11 cellular contexts compared by ENCODE assay signal in the genomic region with DNA sequence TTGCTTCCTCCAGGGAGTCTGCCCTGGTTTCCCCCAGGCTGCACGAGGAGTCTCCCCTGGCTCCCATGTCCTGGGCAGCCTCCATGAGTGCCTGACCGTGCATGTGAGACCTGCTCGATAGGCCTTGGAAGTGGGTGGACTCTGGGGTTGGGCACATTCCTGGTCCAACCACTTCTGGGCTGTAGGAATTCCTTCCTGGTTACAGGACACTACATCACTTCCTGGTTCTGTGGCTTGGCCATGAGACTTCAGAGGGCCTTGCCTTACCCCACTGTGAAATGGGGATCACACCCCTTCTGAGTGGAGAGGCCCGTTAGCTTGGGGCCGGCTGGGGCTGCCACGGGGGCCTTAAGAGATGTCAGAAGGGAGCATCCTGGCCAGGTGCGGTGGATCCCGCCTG. TPM values are rescaled to one million over a fixed set of nuclear protein-coding genes. Genes with fewer than 3 reads are reported as not detected.
DNase-seq lines count a peak whose midpoint lies in the region; ATAC-seq, FAIRE-seq and TF ChIP-seq lines count a peak whose summit lies in the region.
"Had no signal": no experiment of that assay in that cellular context is flagged by ENCODE, and none has a peak within 500 bp of the region (broad histone marks: within the 10 kb centered on the region; RNA-seq: fewer than 3 reads in every experiment).

No MANE protein-coding gene starts in this region.

- H3F3A ChIP-seq in GM23248 (ENCODE audit: insufficient read depth): no peaks in the 10 kb centered on the region; the same call in 1 of the 2 replicates

- no peak overlapping the region for H3K4me3 Mint-ChIP-seq in astrocyte (ENCODE audit: unreplicated experiment)

- H4K5ac ChIP-seq in mesendoderm (ENCODE audit: low read length): no peak overlapping the region

- no peak overlapping the region for H2AK5ac ChIP-seq in mesendoderm (ENCODE audit: low read length)

- no peaks in the 10 kb centered on the region for H3K9me3 ChIP-seq in GM23248 (ENCODE audit: low read depth)
- H3K9me3 ChIP-seq in astrocyte (ENCODE audit: insufficient read depth, low read depth, low read length): no peaks in the 10 kb centered on the region
- H3K9me3 ChIP-seq: spleen had no signal

- H3K9ac ChIP-seq in GM23248 (no peak overlapping the region), astrocyte (ENCODE audit: low read length) (peak overlapping the region; percentile 54), mesendoderm (ENCODE audit: low read length) (no peak overlapping the region)

- H3K9me3 Mint-ChIP-seq in astrocyte (ENCODE audit: unreplicated experiment): no peaks in the 10 kb centered on the region
- H3K9me3 Mint-ChIP-seq: activated T-helper 2 cell treated with anti-CD3 and anti-CD28 coated beads, Interferon-gamma antibody, Interleukin-2, Interleukin-4, amounts not matched to agents 10 μg/mL and 5 μg/mL and 100 μg/mL, durations not matched to agents 14 hours and 24 hours and 36 hours had no signal

- peaks cover 11% of the 10 kb centered on the region for H3K4me1 ChIP-seq in GM23248 (ENCODE audit: insufficient read depth)
- H3K4me1 ChIP-seq in astrocyte (ENCODE audit: insufficient read depth, low read length): peaks cover 33% of the 10 kb centered on the region
- H3K4me1 ChIP-seq in mesendoderm (ENCODE audit: control insufficient read depth, low read depth, low read length): no peaks in the 10 kb centered on the region

- in situ Hi-C loops in GM23248 (cut with MboI): no loop called here

- H3K4me2 ChIP-seq in GM23248 (ENCODE audit: unreplicated experiment) (no peak overlapping the region), astrocyte (ENCODE audit: low read length) (peak overlapping the region; percentile 16), mesendoderm (ENCODE audit: low read length) (no peak overlapping the region)
- H3K4me2 ChIP-seq: hepatocyte had no signal

- H3K4me3 ChIP-seq in GM23248: no peak overlapping the region
- no peak overlapping the region for H3K4me3 ChIP-seq in astrocyte (ENCODE audit: insufficient read depth, low read depth, low read length)
- H3K4me3 ChIP-seq in mesendoderm (ENCODE audit: low read length): no peak overlapping the region
- H3K4me3 ChIP-seq: coronary artery, hepatocyte, spleen had no signal

- no peak for ATAC-seq in stimulated activated naive CD8-positive, alpha-beta T cell treated with anti-CD3 and anti-CD28 coated beads, Interleukin-15, Interleukin-2, amounts not matched to agents 100 U/mL and 50 U/mL, for 24 hours
- ATAC-seq in sciatic nerve: no peak

- H3K27me3 ChIP-seq in GM23248 (replicated peaks; ENCODE audit: insufficient read depth): no peaks in the 10 kb centered on the region
- H3K27me3 ChIP-seq in astrocyte (ENCODE audit: insufficient read depth, low read length): no peaks in the 10 kb centered on the region
- H3K27me3 ChIP-seq in mesendoderm (ENCODE audit: insufficient read depth, low read length, poor library complexity): no peaks in the 10 kb centered on the region
- H3K27me3 ChIP-seq: hepatocyte, spleen had no signal

- no peaks in the 10 kb centered on the region for H3K36me3 Mint-ChIP-seq in astrocyte (ENCODE audit: low read depth, unreplicated experiment)

- no peaks in the 10 kb centered on the region for H3K79me1 ChIP-seq in mesendoderm (ENCODE audit: low read length)

- H3K27me3 Mint-ChIP-seq in astrocyte (ENCODE audit: low read depth, unreplicated experiment): no peaks in the 10 kb centered on the region

- H4K20me1 ChIP-seq in GM23248 (ENCODE audit: insufficient read depth) (no peaks in the 10 kb centered on the region), astrocyte (ENCODE audit: insufficient read depth, low read length) (no peaks in the 10 kb centered on the region)

- no peak overlapping the region for H3K27ac Mint-ChIP-seq in astrocyte (ENCODE audit: unreplicated experiment)
- H3K27ac Mint-ChIP-seq: activated T-helper 2 cell treated with anti-CD3 and anti-CD28 coated beads, Interferon-gamma antibody, Interleukin-2, Interleukin-4, amounts not matched to agents 10 μg/mL and 5 μg/mL and 100 μg/mL, durations not matched to agents 14 hours and 24 hours and 36 hours had no signal

- H3K79me2 ChIP-seq in GM23248 (ENCODE audit: insufficient read depth): peaks cover 3% of the 10 kb centered on the region
- H3K79me2 ChIP-seq in astrocyte (ENCODE audit: insufficient read depth, low read length): no peaks in the 10 kb centered on the region
- no peaks in the 10 kb centered on the region for H3K79me2 ChIP-seq in mesendoderm (ENCODE audit: control insufficient read depth, insufficient read depth, low read length)

- H2AFZ ChIP-seq in GM23248 (no peak overlapping the region; the same call in 1 of the 2 replicates), astrocyte (ENCODE audit: low read depth, low read length) (no peak overlapping the region)
- H2AFZ ChIP-seq: hepatocyte had no signal

- peak; percentile 29 for FAIRE-seq in astrocyte (lab: Jason Lieb, UNC)

- DNase-seq in GM23248: peak; percentile 67
- peak; percentile 86 for DNase-seq in astrocyte (ENCODE audit: low read depth)
- peak; percentile 51 for DNase-seq in mesendoderm
- no peak for DNase-seq in stimulated activated naive CD8-positive, alpha-beta T cell treated with anti-CD3 and anti-CD28 coated beads, Interleukin-15, Interleukin-2, amounts not matched to agents 100 U/mL and 50 U/mL, for 24 hours
- no peak for DNase-seq in sciatic nerve (ENCODE audit: low spot score)
- DNase-seq in activated CD4-positive, CD25-positive, alpha-beta regulatory T cell (lab: John Stamatoyannopoulos, UW): no peak
- DNase-seq: OCI-M1, spleen had no signal

- intact Hi-C loops in sciatic nerve (cut with DNase I): no loop called here

- TF ChIP-seq CTCF in astrocyte (IDR thresholded peaks at IDR 0.05; ENCODE audit: insufficient read depth, low read depth, low read length): no peak

- no peak overlapping the region for H3K4ac ChIP-seq in mesendoderm (ENCODE audit: low read depth, low read length)

- no peak overlapping the region for H3K56ac ChIP-seq in mesendoderm (ENCODE audit: low read length)

- no peak overlapping the region for H2BK15ac ChIP-seq in mesendoderm (replicated peaks; ENCODE audit: low read depth)

- peaks cover 3% of the 10 kb centered on the region for H3K4me1 Mint-ChIP-seq in astrocyte (ENCODE audit: low read depth, unreplicated experiment)

- H3K23ac ChIP-seq in mesendoderm (ENCODE audit: low read length): no peak overlapping the region

- H3K36me3 ChIP-seq in GM23248 (ENCODE audit: low read depth) (no peaks in the 10 kb centered on the region), astrocyte (ENCODE audit: insufficient read depth, low read length) (no peaks in the 10 kb centered on the region), mesendoderm (ENCODE audit: control insufficient read depth, insufficient read depth, low read length) (no peaks in the 10 kb centered on the region)
- H3K36me3 ChIP-seq: spleen had no signal

- H4K8ac ChIP-seq in mesendoderm (ENCODE audit: low read depth, low read length): no peak overlapping the region

- no peak overlapping the region for H3K27ac ChIP-seq in GM23248
- H3K27ac ChIP-seq in astrocyte (ENCODE audit: low read depth, low read length): peak overlapping the region; percentile 1
- H3K27ac ChIP-seq in mesendoderm (ENCODE audit: low read depth, low read length): no peak overlapping the region
- H3K27ac ChIP-seq: coronary artery, hepatocyte had no signal

- WGBS in GM23248 (ENCODE audit: low coverage in 1 of 2, low lambda C conversion rate in 2 of 2, missing lambda C conversion rate in 2 of 2), 2 experiments: 73 to 76% methylated on average over 8 of the region's 8 CpGs
- WGBS in mesendoderm (ENCODE audit: extremely low coverage, insufficient coverage, low lambda C conversion rate): no CpG with 5 or more reads among the region's 8 CpGs

- H3K18ac ChIP-seq in mesendoderm (ENCODE audit: low read length): no peak overlapping the region

- no peak overlapping the region for H2BK120ac ChIP-seq in mesendoderm (ENCODE audit: low read depth, low read length)

- no peak overlapping the region for H2BK5ac ChIP-seq in mesendoderm (ENCODE audit: low read length)

- H3K9me2 ChIP-seq in GM23248 (ENCODE audit: insufficient read depth): no peaks in the 10 kb centered on the region

RNA-seq across cellular contexts. Expression of a gene that starts 4.0 kb away (rescaled TPM):
- total RNA-seq in GM23248 (2014; rRNA removed; shearing (Covaris generic)): 1.7 and 4.3 TPM in 2 replicates
- polyA plus RNA-seq in GM23248 (2016; fragmentation: Nextera tagmentation; extraction: Ambion mirVana): 1.1 TPM in 2 replicates
- total RNA-seq in astrocyte: 9.9 and 11.9 TPM in 2 replicates
- 7.8 TPM for polyA plus RNA-seq in mesendoderm (2013, experiment 1 of 2)
- polyA plus RNA-seq in mesendoderm (2013, experiment 2 of 2): 8.9 TPM
- 9.0 TPM for total RNA-seq in sciatic nerve

RNA-seq across cellular contexts. Expression of a gene that starts 7.9 kb away (rescaled TPM):
- total RNA-seq in GM23248 (2014; rRNA removed; shearing (Covaris generic)): not detected in 2 replicates
- not detected in 2 replicates for polyA plus RNA-seq in GM23248 (2016; fragmentation: Nextera tagmentation; extraction: Ambion mirVana)
- not detected in 2 replicates for total RNA-seq in astrocyte
- polyA plus RNA-seq in mesendoderm (2013, experiment 1 of 2): 0.20 TPM
- 0.15 TPM for polyA plus RNA-seq in mesendoderm (2013, experiment 2 of 2)
- total RNA-seq in sciatic nerve: not detected
- total RNA-seq: activated T-helper 2 cell treated with anti-CD3 and anti-CD28 coated beads, Interferon-gamma antibody, Interleukin-2, Interleukin-4, amounts not matched to agents 10 μg/mL and 5 μg/mL and 100 μg/mL, durations not matched to agents 14 hours and 24 hours and 36 hours; hepatocyte; spleen had no signal
- polyA plus RNA-seq: hepatocyte, spleen had no signal

RNA-seq across cellular contexts. Expression of a gene that starts 11.0 kb away (rescaled TPM):
- total RNA-seq in GM23248 (2014; rRNA removed; shearing (Covaris generic)): 103 and 116 TPM in 2 replicates
- 34.0 and 35.3 TPM in 2 replicates for polyA plus RNA-seq in GM23248 (2016; fragmentation: Nextera tagmentation; extraction: Ambion mirVana)
- total RNA-seq in astrocyte (58.8 and 61.6 TPM in 2 replicates), sciatic nerve (35.7 TPM)
- polyA plus RNA-seq in mesendoderm (2013, experiment 1 of 2): 16.5 TPM
- 16.9 TPM for polyA plus RNA-seq in mesendoderm (2013, experiment 2 of 2)

RNA-seq across cellular contexts. Expression of a gene that starts 12.5 kb away (rescaled TPM):
- total RNA-seq in GM23248 (2014; rRNA removed; shearing (Covaris generic)): 13.4 and 13.9 TPM in 2 replicates
- 11.1 and 12.0 TPM in 2 replicates for polyA plus RNA-seq in GM23248 (2016; fragmentation: Nextera tagmentation; extraction: Ambion mirVana)
- 68.7 and 71.2 TPM in 2 replicates for total RNA-seq in astrocyte
- 23.8 TPM for polyA plus RNA-seq in mesendoderm (2013, experiment 1 of 2)
- 26.3 TPM for polyA plus RNA-seq in mesendoderm (2013, experiment 2 of 2)
- total RNA-seq in sciatic nerve: 11.5 TPM

RNA-seq across cellular contexts. Expression of a gene that starts 15.8 kb away (rescaled TPM):
- 12.6 and 14.4 TPM in 2 replicates for total RNA-seq in GM23248 (2014; rRNA removed; shearing (Covaris generic))
- 9.8 and 10.0 TPM in 2 replicates for polyA plus RNA-seq in GM23248 (2016; fragmentation: Nextera tagmentation; extraction: Ambion mirVana)
- total RNA-seq in astrocyte (46.8 and 66.1 TPM in 2 replicates), sciatic nerve (13.5 TPM)
- 0.31 TPM for polyA plus RNA-seq in mesendoderm (2013, experiment 1 of 2)
- polyA plus RNA-seq in mesendoderm (2013, experiment 2 of 2): 0.28 TPM

Comparison
In these comparisons a context has a peak if more than half of its experiments do, and no peak if none do; other contexts are left out.
1. DNase-seq: peak in GM23248 (single experiment), astrocyte (single experiment) and mesendoderm (single experiment); none in stimulated activated naive CD8-positive, alpha-beta T cell treated with anti-CD3 and anti-CD28 coated beads, Interleukin-15, Interleukin-2, amounts not matched to agents 100 U/mL and 50 U/mL, for 24 hours (single experiment), sciatic nerve (single experiment) and activated CD4-positive, CD25-positive, alpha-beta regulatory T cell (0 of 4).